ENCODE assay signal across 1 cellular context in genomic region chr9:98819231-98819630, GRCh38.
TF ChIP-seq lines count a peak whose summit lies in the region.

No MANE protein-coding gene starts in this region.

TF ChIP-seq in K562, 482 proteins besides CTCF, POLR2A, EP300 and RAD21 (continued from another document):
- TF ChIP-seq RBBP5 (IDR thresholded peaks at IDR 0.05; ENCODE audit: borderline replicate concordance, insufficient read depth, low read length, poor library complexity, severe bottlenecking) (no peak), ARID4B (CRISPR knock-in tag; IDR thresholded peaks at IDR 0.05) (no peak), ZFP1 (CRISPR knock-in tag; IDR thresholded peaks at IDR 0.05) (no peak), YBX1 (IDR thresholded peaks at IDR 0.05) (no peak)
TF ChIP-seq in K562: peak in this region for 0.
